2 cellular contexts compared by ENCODE assay signal in genomic region chr10:59383908-59384307, GRCh38.
A peak's percentile ranks its signal among the peaks of the same experiment; 100 is the strongest.
TF ChIP-seq lines count a peak whose summit lies in the region.

No MANE protein-coding gene starts in this region.

TF ChIP-seq in liver, 16 proteins besides CTCF, POLR2A, EP300 and RAD21:
- TF ChIP-seq EGR1 (IDR thresholded peaks at IDR 0.05; ENCODE audit: low read depth in 2 of 2) = no peak
- no peak for TF ChIP-seq HNF4G (IDR thresholded peaks at IDR 0.05)
- peak; percentile 63 for TF ChIP-seq SP1 (IDR thresholded peaks at IDR 0.05)
- TF ChIP-seq RXRA (IDR thresholded peaks at IDR 0.05) = peak in 1 of 2 donors; percentile 34
- TF ChIP-seq ZBTB33 (IDR thresholded peaks at IDR 0.05) = no peak
- no peak for TF ChIP-seq JUND (IDR thresholded peaks at IDR 0.05)
- TF ChIP-seq ATF3 (IDR thresholded peaks at IDR 0.05) = no peak
- no peak for TF ChIP-seq FOXA2 (IDR thresholded peaks at IDR 0.05)
- TF ChIP-seq FOXA1 (IDR thresholded peaks at IDR 0.05) = no peak
- peak; percentile 43 for TF ChIP-seq MAX (IDR thresholded peaks at IDR 0.05)
- no peak for TF ChIP-seq YY1 (IDR thresholded peaks at IDR 0.05)
- TF ChIP-seq TAF1 (conservative IDR thresholded peaks at IDR 0.05) = no peak
- TF ChIP-seq GABPA (IDR thresholded peaks at IDR 0.05 in 1 of 2, conservative IDR thresholded peaks at IDR 0.05 in 1 of 2) = no peak
- no peak for TF ChIP-seq REST (IDR thresholded peaks at IDR 0.05)
- TF ChIP-seq NR2F2 (IDR thresholded peaks at IDR 0.05) = no peak
- TF ChIP-seq HNF4A (conservative IDR thresholded peaks at IDR 0.05) = peak; percentile 60 to 68

TF ChIP-seq in HepG2, 621 proteins besides CTCF, POLR2A, EP300 and RAD21:
- no peak for TF ChIP-seq KDM5A (IDR thresholded peaks at IDR 0.05; ENCODE audit: borderline replicate concordance, low read length)
- no peak for TF ChIP-seq DDIT3 (CRISPR knock-in tag; IDR thresholded peaks at IDR 0.05)
- TF ChIP-seq HMGXB3 (CRISPR knock-in tag; IDR thresholded peaks at IDR 0.05; ENCODE audit: borderline replicate concordance) = no peak
- TF ChIP-seq ZNF251 (CRISPR knock-in tag; IDR thresholded peaks at IDR 0.05) = no peak
- no peak for TF ChIP-seq NCOR1 (IDR thresholded peaks at IDR 0.05; ENCODE audit: borderline replicate concordance, low read length)
- TF ChIP-seq POLR2AphosphoS2 (IDR thresholded peaks at IDR 0.05; ENCODE audit: low read depth, low read length) = no peak
- no peak for TF ChIP-seq ZNF619 (CRISPR knock-in tag; IDR thresholded peaks at IDR 0.05)
- no peak for TF ChIP-seq ZNF749 (CRISPR knock-in tag; IDR thresholded peaks at IDR 0.05; ENCODE audit: borderline replicate concordance)
- no peak for TF ChIP-seq CBX2 (IDR thresholded peaks at IDR 0.05; ENCODE audit: low read depth, low read length)
- no peak for TF ChIP-seq CBX2 (CRISPR knock-in tag; IDR thresholded peaks at IDR 0.05; ENCODE audit: low read depth)
